8 cellular contexts compared by ENCODE assay signal in genomic region chr3:42846682-42847522, GRCh38.
A peak's percentile ranks its signal among the peaks of the same experiment; 100 is the strongest.
DNase-seq lines count a peak whose midpoint lies in the region; ATAC-seq and TF ChIP-seq lines count a peak whose summit lies in the region.

No MANE protein-coding gene starts in this region.

- H3K36me3 ChIP-seq in WERI-Rb-1, result no peaks in the 10 kb centered on the region

- DNase-seq in CD1c-positive myeloid dendritic cell (ENCODE audit: extremely low spot score) (peak; percentile 60), WERI-Rb-1 (peak; percentile 58), midbrain (lab: John Stamatoyannopoulos, UW) (peak; percentile 21), hepatic stellate cell (ENCODE audit: low spot score) (no peak), NCI-H345 (lab: John Stamatoyannopoulos, UW) (no peak), DMS 273 treated with DMSO at 0.1 percent for 48 hours (lab: John Stamatoyannopoulos, UW) (no peak)

- no peaks in the 10 kb centered on the region for H3K27me3 ChIP-seq in WERI-Rb-1 (ENCODE audit: insufficient read depth, low read depth, severe bottlenecking)

- peak overlapping the region; percentile 15; the same call in 1 of the 2 replicates for H3K4me3 ChIP-seq in WERI-Rb-1 (ENCODE audit: low read depth, low read length)

- no peaks in the 10 kb centered on the region for H3K9me3 ChIP-seq in WERI-Rb-1 (ENCODE audit: severe bottlenecking)

- H3K27ac ChIP-seq in WERI-Rb-1, result peak overlapping the region; percentile 76

- TF ChIP-seq CTCF in WERI-Rb-1 (IDR thresholded peaks at IDR 0.05; ENCODE audit: low read depth, low read length), result no peak

- ATAC-seq in HG02610 (IDR thresholded peaks at IDR 0.05; ENCODE audit: unreplicated experiment) (peak; percentile 61), HG02588 (IDR thresholded peaks at IDR 0.05; ENCODE audit: unreplicated experiment) (no peak)

Comparison
In these comparisons a context has a peak if more than half of its experiments do, and no peak if none do; other contexts are left out.
1. DNase-seq: peak in CD1c-positive myeloid dendritic cell (single experiment), WERI-Rb-1 (single experiment) and midbrain (single experiment); none in hepatic stellate cell (single experiment), NCI-H345 (single experiment) and DMS 273 treated with DMSO at 0.1 percent for 48 hours (single experiment).